ENCODE assay signal across 16 cellular contexts in the genomic region with DNA sequence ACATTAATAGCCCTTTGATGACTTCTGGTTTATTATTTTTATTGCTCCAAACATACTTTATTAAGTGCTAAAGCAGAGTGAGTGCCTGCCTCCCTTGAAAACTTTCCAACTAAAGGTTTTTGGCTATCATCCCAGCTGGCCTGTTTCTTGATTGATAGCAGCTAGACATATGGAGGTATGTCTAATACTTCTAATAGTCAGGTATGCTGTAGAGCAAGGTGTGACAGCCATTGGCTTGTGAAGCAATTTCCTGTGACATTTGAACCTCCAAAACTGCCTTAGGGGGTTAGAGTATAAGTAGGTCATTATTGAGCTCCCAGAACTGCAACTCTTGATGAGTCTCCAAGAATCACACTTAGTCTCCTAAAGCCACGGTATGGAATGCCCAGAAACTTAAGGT. TPM values are rescaled to one million over a fixed set of nuclear protein-coding genes. Genes with fewer than 3 reads are reported as not detected.
A peak's percentile ranks its signal among the peaks of the same experiment; 100 is the strongest.
DNase-seq lines count a peak whose midpoint lies in the region; ATAC-seq and TF ChIP-seq lines count a peak whose summit lies in the region.
"Had no signal": no experiment of that assay in that cellular context is flagged by ENCODE, and none has a peak within 500 bp of the region (broad histone marks: within the 10 kb centered on the region; RNA-seq: fewer than 3 reads in every experiment).

No MANE protein-coding gene starts in this region.

- ATAC-seq in RWPE2 (ENCODE audit: low read depth): peak; percentile 57
- ATAC-seq in HG02840 (IDR thresholded peaks at IDR 0.05; ENCODE audit: low FRiP score, unreplicated experiment): no peak
- ATAC-seq in GM21529 (IDR thresholded peaks at IDR 0.05; ENCODE audit: unreplicated experiment): no peak

- H2BK12ac ChIP-seq in trophoblast cell (ENCODE audit: low read length): no peak overlapping the region

- H2BK120ac ChIP-seq in trophoblast cell (ENCODE audit: insufficient read depth, low read length, poor library complexity): no peak overlapping the region

- no peak overlapping the region for H3K9ac ChIP-seq in trophoblast cell (ENCODE audit: low read length)

- H3K27ac ChIP-seq in RWPE2 (ENCODE audit: poor library complexity, severe bottlenecking): no peak overlapping the region
- no peak overlapping the region for H3K27ac ChIP-seq in trophoblast cell (ENCODE audit: low read depth, low read length)
- H3K27ac ChIP-seq: SJSA1 had no signal

- H4K8ac ChIP-seq in trophoblast cell (ENCODE audit: low read depth, low read length): no peak overlapping the region

- no peak overlapping the region for H3K14ac ChIP-seq in trophoblast cell (ENCODE audit: low read length)

- no peak overlapping the region for H2BK5ac ChIP-seq in trophoblast cell (ENCODE audit: low read depth, low read length, poor library complexity)

- H4K91ac ChIP-seq in trophoblast cell (ENCODE audit: low read depth, low read length): no peak overlapping the region

- H2AFZ ChIP-seq in trophoblast cell (ENCODE audit: insufficient read depth, low read length, poor library complexity): no peak overlapping the region

- H4K12ac ChIP-seq in trophoblast cell (ENCODE audit: low read depth, low read length): no peak overlapping the region

- no peak overlapping the region for H3K23ac ChIP-seq in trophoblast cell (ENCODE audit: low read length)

- H2AK5ac ChIP-seq in trophoblast cell (ENCODE audit: low read length): no peak overlapping the region

- no peaks in the 10 kb centered on the region for H3K79me1 ChIP-seq in trophoblast cell (ENCODE audit: low read length)

- peaks cover 10% of the 10 kb centered on the region for H3K4me1 ChIP-seq in RWPE2 (ENCODE audit: insufficient read depth, poor library complexity, severe bottlenecking)
- peaks cover 0 to 3% of the 10 kb centered on the region in 2 experiments for H3K4me1 ChIP-seq in trophoblast cell (ENCODE audit: control insufficient read depth in 1 of 2, insufficient read depth in 2 of 2, low read length in 2 of 2)
- H3K4me1 ChIP-seq: HAP-1, SJSA1 had no signal

- DNase-seq in LNCaP clone FGC (ENCODE audit: low read depth): peak; percentile 28
- no peak for DNase-seq in RWPE2 (ENCODE audit: low spot score)
- DNase-seq in epithelial cell of esophagus (ENCODE audit: low read depth): peak; percentile 79
- peak; percentile 85 to 96 for DNase-seq in trophoblast cell
- no peak for DNase-seq in activated effector memory CD4-positive, alpha-beta T cell treated with Interleukin-2 at 50 U/mL for 16 hours
- DNase-seq: DND-41, Kasumi-1, NCI-H1694 treated with DMSO at 0.1 percent for 48 hours, NCI-H2227 treated with DMSO at 0.1 percent for 48 hours, NCI-H510A treated with DMSO at 0.1 percent for 48 hours, NCI-H82, OCI-M1 had no signal

- no peak overlapping the region for H3K4me2 ChIP-seq in trophoblast cell (ENCODE audit: low read length)

- TF ChIP-seq CTCF in LNCaP clone FGC (IDR thresholded peaks at IDR 0.05; ENCODE audit: control insufficient read depth, extremely low read depth, insufficient read depth) (no peak), RWPE2 (IDR thresholded peaks at IDR 0.05; ENCODE audit: poor library complexity, severe bottlenecking) (no peak), epithelial cell of esophagus (IDR thresholded peaks at IDR 0.05; ENCODE audit: insufficient read depth, low read depth, low read length, missing control alignments) (no peak)

- H3K79me2 ChIP-seq in trophoblast cell (ENCODE audit: control insufficient read depth, insufficient read depth, low read length, poor library complexity): no peaks in the 10 kb centered on the region

- no CpG with 5 or more reads among the region's 1 CpG for WGBS in trophoblast cell (ENCODE audit: extremely low coverage, insufficient coverage, insufficient read length)

- H3K27me3 ChIP-seq in RWPE2 (ENCODE audit: insufficient read depth, poor library complexity, severe bottlenecking): no peaks in the 10 kb centered on the region
- no peaks in the 10 kb centered on the region for H3K27me3 ChIP-seq in trophoblast cell (ENCODE audit: insufficient read depth, low read length)
- H3K27me3 ChIP-seq: SJSA1 had no signal

- no peak overlapping the region for H3K18ac ChIP-seq in trophoblast cell (ENCODE audit: low read length)

- H3K4me3 ChIP-seq in LNCaP clone FGC (ENCODE audit: low read depth, low read length) (no peak overlapping the region), RWPE2 (ENCODE audit: severe bottlenecking) (no peak overlapping the region), epithelial cell of esophagus (ENCODE audit: low read length) (no peak overlapping the region), trophoblast cell (ENCODE audit: low read depth, low read length) (no peak overlapping the region)
- H3K4me3 ChIP-seq: HAP-1, SJSA1 had no signal

- no peak overlapping the region for H3K4ac ChIP-seq in trophoblast cell (ENCODE audit: low read depth, low read length)

- H3K9me3 ChIP-seq in RWPE2 (ENCODE audit: severe bottlenecking) (no peaks in the 10 kb centered on the region), trophoblast cell (ENCODE audit: insufficient read depth, low read depth, low read length) (no peaks in the 10 kb centered on the region)
- H3K9me3 ChIP-seq: HAP-1, SJSA1 had no signal

- H3K36me3 ChIP-seq in RWPE2 (ENCODE audit: low read depth) (peaks cover 30% of the 10 kb centered on the region), trophoblast cell (ENCODE audit: control insufficient read depth in 1 of 2, insufficient read depth in 2 of 2, low read length in 2 of 2) (peaks cover 2% of the 10 kb centered on the region in 2 experiments)
- H3K36me3 ChIP-seq: HAP-1 had no signal

RNA-seq across cellular contexts. Expression of a gene that starts 55.8 kb away (rescaled TPM):
- 0.23 and 0.36 TPM in 2 replicates for polyA plus RNA-seq in trophoblast cell (2013)

Comparison
In these comparisons a context has a peak if more than half of its experiments do, and no peak if none do; other contexts are left out.
1. DNase-seq: peak in LNCaP clone FGC (single experiment), epithelial cell of esophagus (single experiment) and trophoblast cell (2 of 2); none in RWPE2 (single experiment) and activated effector memory CD4-positive, alpha-beta T cell treated with Interleukin-2 at 50 U/mL for 16 hours (single experiment).